8 cellular contexts compared by ENCODE assay signal in genomic region chr15:99105516-99106341, GRCh38. TPM values are rescaled to one million over a fixed set of nuclear protein-coding genes. Genes with fewer than 3 reads are reported as not detected.
DNase-seq lines count a peak whose midpoint lies in the region; ATAC-seq and TF ChIP-seq lines count a peak whose summit lies in the region.

No MANE protein-coding gene starts in this region.

- H3K36me3 ChIP-seq in CD8-positive, alpha-beta memory T cell (ENCODE audit: insufficient read depth, low read length): no peaks in the 10 kb centered on the region
- no peaks in the 10 kb centered on the region for H3K36me3 ChIP-seq in effector memory CD4-positive, alpha-beta T cell (ENCODE audit: control insufficient read depth, insufficient read depth, low read length)
- H3K36me3 ChIP-seq in mesendoderm (ENCODE audit: control insufficient read depth, insufficient read depth, low read length) (no peaks in the 10 kb centered on the region), stomach (peaks cover 0 to 5% (median 0%) of the 10 kb centered on the region in 4 donors)

- no peak for TF ChIP-seq POLR2A in stomach (IDR thresholded peaks at IDR 0.05)

- no peak overlapping the region for H2BK5ac ChIP-seq in mesendoderm (ENCODE audit: low read length)

- H3K36me3 Mint-ChIP-seq in CD8-positive, alpha-beta memory T cell: peaks cover 0 to 5% (median 0%) of the 10 kb centered on the region in 3 donors

- peak overlapping the region; percentile 65 to 80 (median 79) for H3K4me3 Mint-ChIP-seq in CD8-positive, alpha-beta memory T cell

- peak overlapping the region; percentile 38 for H3K4me2 ChIP-seq in mesendoderm (ENCODE audit: low read length)

- no peak overlapping the region for H2BK15ac ChIP-seq in mesendoderm (replicated peaks; ENCODE audit: low read depth)

- peak overlapping the region; percentile 37 for H3K4me3 ChIP-seq in CD8-positive, alpha-beta memory T cell (ENCODE audit: low read length)
- peak overlapping the region; percentile 22 for H3K4me3 ChIP-seq in effector memory CD4-positive, alpha-beta T cell (ENCODE audit: insufficient read depth, low read depth, low read length, poor library complexity, severe bottlenecking)
- H3K4me3 ChIP-seq in mesendoderm (ENCODE audit: low read length): peak overlapping the region; percentile 8
- H3K4me3 ChIP-seq in stomach: peak overlapping the region; percentile 64 to 69 (median 66)

- H3K9me3 ChIP-seq in CD8-positive, alpha-beta memory T cell (ENCODE audit: low read length): no peaks in the 10 kb centered on the region
- no peaks in the 10 kb centered on the region for H3K9me3 ChIP-seq in effector memory CD4-positive, alpha-beta T cell (ENCODE audit: control insufficient read depth, low read length)
- no peaks in the 10 kb centered on the region for H3K9me3 ChIP-seq in stomach

- peak; percentile 43 for ATAC-seq in GM19455 (IDR thresholded peaks at IDR 0.05; ENCODE audit: unreplicated experiment)

- no peak for TF ChIP-seq CTCF in stomach (IDR thresholded peaks at IDR 0.05)

- H3K27ac Mint-ChIP-seq in CD8-positive, alpha-beta memory T cell: peak overlapping the region in 5 of 8 donors; percentile 77 to 92 (median 86)

- H3K23ac ChIP-seq in mesendoderm (ENCODE audit: low read length): peak overlapping the region; percentile 50

- intact Hi-C loops in stomach (cut with DNase I; ENCODE audit: low total_unique reads): no loop called here

- H3K4me1 ChIP-seq in CD8-positive, alpha-beta memory T cell (ENCODE audit: insufficient read depth, low read length): peaks cover 10% of the 10 kb centered on the region
- H3K4me1 ChIP-seq in effector memory CD4-positive, alpha-beta T cell (ENCODE audit: control insufficient read depth, insufficient read depth, low read length, poor library complexity, severe bottlenecking): peaks cover 2% of the 10 kb centered on the region
- H3K4me1 ChIP-seq in mesendoderm (ENCODE audit: control insufficient read depth, low read depth, low read length) (no peaks in the 10 kb centered on the region), stomach (peaks cover 13 to 36% (median 28%) of the 10 kb centered on the region in 4 donors)

- no peak overlapping the region for H4K5ac ChIP-seq in mesendoderm (ENCODE audit: low read length)

- CTCF ChIA-PET in CD8-positive, alpha-beta memory T cell (lab: Charles Lee): interaction anchor here (0.7 to 2.9 kb wide), 5 partner anchors 29 to 1244 kb away, joined by 3 to 21 read pairs (median 4); no protein-coding TSS in a partner anchor

- peaks cover 13 to 52% (median 19%) of the 10 kb centered on the region in 3 donors for H3K4me1 Mint-ChIP-seq in CD8-positive, alpha-beta memory T cell

- no peaks in the 10 kb centered on the region for H3K79me2 ChIP-seq in mesendoderm (ENCODE audit: control insufficient read depth, insufficient read depth, low read length)

- peak in 3 of 5 donors; percentile 6 to 65 (median 23) for DNase-seq in CD8-positive, alpha-beta memory T cell
- DNase-seq in HK-2 (ENCODE audit: unreplicated experiment): peak; percentile 69
- DNase-seq in T1000 (lab: John Stamatoyannopoulos, UW): peak; percentile 35
- peak in 2 of 3 donors; percentile 4 to 12 for DNase-seq in effector memory CD4-positive, alpha-beta T cell
- peak; percentile 85 for DNase-seq in mesendoderm
- DNase-seq in stomach: peak; percentile 33
- no peak for DNase-seq in T-helper 9 cell

- H2BK120ac ChIP-seq in mesendoderm (ENCODE audit: low read depth, low read length): no peak overlapping the region

- no peak overlapping the region for H3K4ac ChIP-seq in mesendoderm (ENCODE audit: low read depth, low read length)

- H3K9ac ChIP-seq in mesendoderm (ENCODE audit: low read length): peak overlapping the region; percentile 64

- H3K79me1 ChIP-seq in mesendoderm (ENCODE audit: low read length): no peaks in the 10 kb centered on the region

- H4K8ac ChIP-seq in mesendoderm (ENCODE audit: low read depth, low read length): no peak overlapping the region

- H3K27me3 ChIP-seq in CD8-positive, alpha-beta memory T cell (ENCODE audit: insufficient read depth, low read length, poor library complexity, severe bottlenecking): peaks cover 4% of the 10 kb centered on the region
- H3K27me3 ChIP-seq in effector memory CD4-positive, alpha-beta T cell (replicated peaks; ENCODE audit: control insufficient read depth, insufficient read depth, low read length, poor library complexity, severe bottlenecking): peaks cover 4% of the 10 kb centered on the region
- no peaks in the 10 kb centered on the region for H3K27me3 ChIP-seq in mesendoderm (ENCODE audit: insufficient read depth, low read length, poor library complexity)
- peaks cover 0 to 43% (median 35%) of the 10 kb centered on the region in 3 donors for H3K27me3 ChIP-seq in stomach

- no CpG with 5 or more reads among the region's 115 CpGs for WGBS in mesendoderm (ENCODE audit: extremely low coverage, insufficient coverage, low lambda C conversion rate)
- WGBS in stomach, 5 donors: 0 to 4% (median 2%) methylated on average over 15 to 114 of the region's 115 CpGs

- H3K27ac ChIP-seq in CD8-positive, alpha-beta memory T cell (ENCODE audit: low read depth, low read length): peak overlapping the region; percentile 47
- H3K27ac ChIP-seq in effector memory CD4-positive, alpha-beta T cell (ENCODE audit: insufficient read depth, low read length, poor library complexity, severe bottlenecking): no peak overlapping the region
- no peak overlapping the region for H3K27ac ChIP-seq in mesendoderm (ENCODE audit: low read depth, low read length)
- H3K27ac ChIP-seq in stomach: peak overlapping the region; percentile 39 to 96 (median 84)

- POLR2A ChIA-PET in CD8-positive, alpha-beta memory T cell (lab: Charles Lee): no interaction called here

- no peak overlapping the region for H2AK5ac ChIP-seq in mesendoderm (ENCODE audit: low read length)

- H3K27me3 Mint-ChIP-seq in CD8-positive, alpha-beta memory T cell: peaks cover 6 to 36% of the 10 kb centered on the region in 2 donors

- no peak overlapping the region for H3K18ac ChIP-seq in mesendoderm (ENCODE audit: low read length)

- TF ChIP-seq EP300 in stomach (IDR thresholded peaks at IDR 0.05): no peak

- peak overlapping the region; percentile 88 for H3K56ac ChIP-seq in mesendoderm (ENCODE audit: low read length)

- H3K9me3 Mint-ChIP-seq in CD8-positive, alpha-beta memory T cell: no peaks in the 10 kb centered on the region

RNA-seq across cellular contexts. Expression of gene SYNM, which starts 0.8 kb away (rescaled TPM):
- total RNA-seq in CD8-positive, alpha-beta memory T cell: 1 to 10 TPM; 2.3 to 2.4 TPM
- 0.56 TPM for polyA plus RNA-seq in CD8-positive, alpha-beta memory T cell
- polyA plus RNA-seq in mesendoderm (2013, experiment 1 of 2): 1.8 TPM
- polyA plus RNA-seq in mesendoderm (2013, experiment 2 of 2): 1.8 TPM
- 100 to 1,000 TPM in 4 of 5 donors, 10 to 100 TPM in 1; 71.3 to 469 (median 235) TPM for total RNA-seq in stomach
- polyA plus RNA-seq in stomach: 10 to 100 TPM in 1 of 3 donors, 1 to 10 TPM in 2; 4.0 to 88.7 (median 5.7) TPM

Comparison
In these comparisons a context has a peak if more than half of its experiments do, and no peak if none do; other contexts are left out.
1. H3K27ac ChIP-seq: peak in CD8-positive, alpha-beta memory T cell (single experiment) and stomach (5 of 5); none in effector memory CD4-positive, alpha-beta T cell (single experiment) and mesendoderm (single experiment).
2. H3K4me3 ChIP-seq: peak in every context shown above with its lines; median percentile 66 in stomach; 37 in CD8-positive, alpha-beta memory T cell; 22 in effector memory CD4-positive, alpha-beta T cell; 8 in mesendoderm.
3. RNA of gene SYNM, which starts 0.8 kb away (total RNA-seq): 71.3 to 469 TPM in stomach; 2.3 to 2.4 TPM in CD8-positive, alpha-beta memory T cell; every median in the first group is over 10 times any median in the second.